23 cellular contexts compared by ENCODE assay signal in the genomic region with DNA sequence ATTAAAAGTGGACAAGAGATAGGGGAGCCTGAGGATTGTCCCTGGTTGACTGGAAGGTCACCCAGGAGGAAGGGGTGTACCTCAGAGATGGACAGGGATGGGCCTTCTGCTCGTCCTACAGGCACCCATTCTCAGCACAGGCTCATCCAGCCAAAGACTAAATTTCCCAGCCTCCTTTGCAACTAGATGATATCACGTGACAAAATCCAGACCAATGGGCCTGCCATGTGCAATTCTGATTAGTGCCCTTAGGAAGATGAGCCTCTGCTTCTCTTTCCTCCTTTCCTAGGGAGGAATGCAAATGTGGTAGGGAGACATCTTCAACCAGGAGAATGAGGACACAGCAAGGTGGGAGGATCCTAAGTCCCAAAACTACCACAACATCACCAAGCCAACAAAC. TPM values are rescaled to one million over a fixed set of nuclear protein-coding genes. Genes with fewer than 3 reads are reported as not detected.
DNase-seq lines count a peak whose midpoint lies in the region; ATAC-seq, FAIRE-seq and TF ChIP-seq lines count a peak whose summit lies in the region.
"Had no signal": no experiment of that assay in that cellular context is flagged by ENCODE, and none has a peak within 500 bp of the region (broad histone marks: within the 10 kb centered on the region; RNA-seq: fewer than 3 reads in every experiment).

No MANE protein-coding gene starts in this region.

- H3K4me2 ChIP-seq in PC-3 (ENCODE audit: low read length), result no peak overlapping the region
- no peak overlapping the region for H3K4me2 ChIP-seq in K562 (ENCODE audit: insufficient read depth, low read length)
- no peak overlapping the region for H3K4me2 ChIP-seq in hepatocyte
- H3K4me2 ChIP-seq: A549 had no signal

- H3K4me3 ChIP-seq in PC-3 (ENCODE audit: low read length) (no peak overlapping the region), K562 (no peak overlapping the region), hepatocyte (no peak overlapping the region), transverse colon (no peak overlapping the region)
- H3K4me3 ChIP-seq: A549; BLaER1 treated with 17β-estradiol and CSF1 and Interleukin-3, amounts not matched to agents 10 nM and 100 nM; GM23248; HAP-1 had no signal

- no peaks in the 10 kb centered on the region for H3K9me3 ChIP-seq in PC-3 (ENCODE audit: low read length)
- no peaks in the 10 kb centered on the region for H3K9me3 ChIP-seq in K562 (replicated peaks; ENCODE audit: control insufficient read depth, insufficient read depth, low read depth, low read length)
- no peaks in the 10 kb centered on the region for H3K9me3 ChIP-seq in hepatocyte (ENCODE audit: low read depth)
- H3K9me3 ChIP-seq in transverse colon, result no peaks in the 10 kb centered on the region
- H3K9me3 ChIP-seq: BE2C, HAP-1 had no signal

- H3K36me3 ChIP-seq in PC-3 (ENCODE audit: low read depth, low read length) (no peaks in the 10 kb centered on the region), K562 (ENCODE audit: control insufficient read depth, insufficient read depth, low read length) (no peaks in the 10 kb centered on the region), hepatocyte (replicated peaks; ENCODE audit: insufficient read depth, low read depth) (no peaks in the 10 kb centered on the region), transverse colon (no peaks in the 10 kb centered on the region)
- H3K36me3 ChIP-seq: BE2C; BLaER1 treated with 17β-estradiol and CSF1 and Interleukin-3, amounts not matched to agents 10 nM and 100 nM; HAP-1 had no signal

- no peak for TF ChIP-seq RAD21 in K562 (CRISPR knock-in tag; conservative IDR thresholded peaks at IDR 0.05 in 1 of 2, IDR thresholded peaks at IDR 0.05 in 1 of 2)

- TF ChIP-seq CTCF in PC-3 (conservative IDR thresholded peaks at IDR 0.05; ENCODE audit: low read depth, low read length) (no peak), K562 (IDR thresholded peaks at IDR 0.05 in 2 of 3, conservative IDR thresholded peaks at IDR 0.05 in 1 of 3; ENCODE audit: insufficient read depth in 2 of 3, low read depth in 1 of 3, low read length in 3 of 3) (no peak), hepatocyte (IDR thresholded peaks at IDR 0.05; ENCODE audit: poor library complexity) (no peak), transverse colon (IDR thresholded peaks at IDR 0.05) (no peak)

- peaks cover 7% of the 10 kb centered on the region for H3F3A ChIP-seq in PC-3 (ENCODE audit: low read length, unreplicated experiment)

- peaks cover 46% of the 10 kb centered on the region for H3K4me1 ChIP-seq in PC-3 (ENCODE audit: insufficient read depth, low read length)
- H3K4me1 ChIP-seq in K562 (replicated peaks in 1 of 2; ENCODE audit: control insufficient read depth in 2 of 2, insufficient read depth in 2 of 2, low read length in 2 of 2), result peaks cover 10 to 27% of the 10 kb centered on the region in 2 experiments
- H3K4me1 ChIP-seq in hepatocyte (ENCODE audit: insufficient read depth), result peaks cover 34% of the 10 kb centered on the region
- H3K4me1 ChIP-seq in transverse colon, result peaks cover 7 to 65% (median 37%) of the 10 kb centered on the region in 4 donors
- H3K4me1 ChIP-seq: HAP-1 had no signal

- no peaks in the 10 kb centered on the region for H3K79me2 ChIP-seq in PC-3 (ENCODE audit: low read length)
- H3K79me2 ChIP-seq in K562 (ENCODE audit: control insufficient read depth, insufficient read depth, low read length), result no peaks in the 10 kb centered on the region
- no peaks in the 10 kb centered on the region for H3K79me2 ChIP-seq in hepatocyte

- POLR2A ChIA-PET in PC-3 (lab: Charles Lee; ENCODE audit: unreplicated experiment), result no interaction called here
- POLR2A ChIA-PET in K562 (lab: Yijun Ruan, JAX), result no interaction called here

- TF ChIP-seq POLR2A in K562 (conservative IDR thresholded peaks at IDR 0.05) (no peak), transverse colon (IDR thresholded peaks at IDR 0.05) (no peak)

- CTCF ChIA-PET in PC-3 (lab: Charles Lee) (no interaction called here), K562 (lab: Yijun Ruan, JAX; ENCODE audit: low intra/inter-chr PET ratio) (no interaction called here)

- H2AFZ ChIP-seq in PC-3 (ENCODE audit: low read length) (no peak overlapping the region), K562 (ENCODE audit: low read depth, low read length) (0 out of 2 replicates have a peak overlapping the region, but pooled peaks have one; percentile 10), hepatocyte (no peak overlapping the region)
- H2AFZ ChIP-seq: GM23248 had no signal

- H3K27me3 ChIP-seq in PC-3 (ENCODE audit: low read length) (no peaks in the 10 kb centered on the region), K562 (ENCODE audit: control insufficient read depth in 2 of 2, insufficient read depth in 2 of 2, low read length in 2 of 2) (no peaks in the 10 kb centered on the region), hepatocyte (no peaks in the 10 kb centered on the region), transverse colon (no peaks in the 10 kb centered on the region)
- H3K27me3 ChIP-seq: BE2C had no signal

- intact Hi-C loops in PC-3 (cut with micrococcal nuclease) (no loop called here), K562 (cut with micrococcal nuclease) (no loop called here), transverse colon (cut with DNase I; ENCODE audit: low total_unique reads) (no loop called here)

- H3K9me1 ChIP-seq in K562 (ENCODE audit: control insufficient read depth, insufficient read depth, low read length), result no peaks in the 10 kb centered on the region

- BruUV-seq in PC-3 (replicated peaks; lab: Mats Ljungman, UMichigan) (no TSS peak), K562 (replicated peaks; lab: Mats Ljungman, UMichigan) (no TSS peak)

- no peak overlapping the region for H3K9ac ChIP-seq in PC-3 (ENCODE audit: low read length)
- no peak overlapping the region for H3K9ac ChIP-seq in K562 (ENCODE audit: insufficient read depth in 1 of 2, low read depth in 2 of 2, low read length in 2 of 2)
- H3K9ac ChIP-seq: BLaER1 treated with 17β-estradiol and CSF1 and Interleukin-3, amounts not matched to agents 10 nM and 100 nM; GM23248 had no signal

- H3K27ac ChIP-seq in PC-3 (ENCODE audit: low read length) (peak overlapping the region; percentile 89; the same call in 1 of the 2 replicates), K562 (ENCODE audit: extremely low read depth, low read depth, low read length) (no peak overlapping the region), hepatocyte (peak overlapping the region; percentile 97), transverse colon (peak overlapping the region in 3 of 4 donors; percentile 49 to 84 (median 64))
- H3K27ac ChIP-seq: GM23248 had no signal

- TF ChIP-seq EP300 in K562 (IDR thresholded peaks at IDR 0.05; ENCODE audit: low read length), result no peak
- TF ChIP-seq EP300 in transverse colon (IDR thresholded peaks at IDR 0.05; ENCODE audit: low read depth), result no peak

- H4K20me1 ChIP-seq in PC-3 (ENCODE audit: low read length) (no peaks in the 10 kb centered on the region), K562 (replicated peaks; ENCODE audit: control insufficient read depth, insufficient read depth, low read length) (no peaks in the 10 kb centered on the region), hepatocyte (ENCODE audit: insufficient read depth, poor library complexity, severe bottlenecking) (no peaks in the 10 kb centered on the region)
- H4K20me1 ChIP-seq: BLaER1 treated with 17β-estradiol and CSF1 and Interleukin-3, amounts not matched to agents 10 nM and 100 nM had no signal

- H3K9me2 ChIP-seq in PC-3 (replicated peaks; ENCODE audit: low read length) (no peaks in the 10 kb centered on the region), hepatocyte (replicated peaks; ENCODE audit: insufficient read depth) (no peaks in the 10 kb centered on the region)

- DNase-seq in PC-3 (no peak), K562 (ENCODE audit: extremely low read depth in 1 of 4, low spot score in 3 of 4) (no peak), hepatocyte (ENCODE audit: low spot score) (no peak), transverse colon (no peak), DMS 273 (lab: John Stamatoyannopoulos, UW; ENCODE audit: unreplicated experiment) (no peak), urothelium cell line (ENCODE audit: low spot score) (no peak)
- DNase-seq: 8988T; ACHN; AML-193; BE2C; CD4-positive, alpha-beta T cell; CD8-positive, alpha-beta memory T cell; DMS 273 treated with DMSO at 0.1 percent for 48 hours; GF-D8; GM23248; HFFc6 had no signal

- in situ Hi-C loops in K562 (cut with MboI) (no loop called here), transverse colon (cut with MboI; ENCODE audit: low pct_ligation_motif_present in 1 of 4, low pct_unique_long_range_greater_than_20kb in 1 of 4, low sequenced_read_pairs in 3 of 4) (loop anchor here in 1 of 4 donors (10.0 kb wide), 1 partner anchor 58 kb away; no protein-coding TSS in a partner anchor)

- no peak for FAIRE-seq in K562 (lab: Jason Lieb, UNC)
- no peak for FAIRE-seq in urothelium cell line (lab: Jason Lieb, UNC)
- FAIRE-seq: A549, GM12892, GM19239, H54 had no signal

- 34% methylated on average over 2 of the region's 2 CpGs for WGBS in K562 (ENCODE audit: insufficient coverage, low coverage, missing lambda C conversion rate)
- 100% methylated on average over 2 of the region's 2 CpGs for WGBS in hepatocyte (ENCODE audit: low lambda C conversion rate, missing lambda C conversion rate)
- 93 to 100% methylated on average over 1 to 2 of the region's 2 CpGs for WGBS in transverse colon (ENCODE audit: low coverage in 1 of 2), 2 donors

- ATAC-seq in PC-3, result no peak
- no peak for ATAC-seq in K562
- no peak for ATAC-seq in GM18870 (IDR thresholded peaks at IDR 0.05; ENCODE audit: unreplicated experiment)
- ATAC-seq: A549 had no signal

TF ChIP-seq in K562, 482 proteins besides CTCF, POLR2A, EP300 and RAD21 (continues in another document):
- no peak for TF ChIP-seq ZNF507 (tag; conservative IDR thresholded peaks at IDR 0.05)

RNA-seq across cellular contexts. Expression of a gene that starts 12.7 kb away (rescaled TPM):
- 127 and 146 TPM in 2 replicates for total RNA-seq in PC-3 (2014; rRNA removed)
- 11.0 and 16.7 TPM in 2 replicates for total RNA-seq in K562 (2011; cell fraction: chromatin; rRNA removed; ENCODE audit: low replicate concordance)
- 10.9 and 16.3 TPM in 2 replicates for total RNA-seq in K562 (2011; cell fraction: nucleolus; rRNA removed)
- 9.7 and 11.9 TPM in 2 replicates for total RNA-seq in K562 (2011; cell fraction: nucleoplasm; rRNA removed)
- total RNA-seq in K562 (2014; rRNA removed), result 12.2 and 13.1 TPM in 2 replicates
- total RNA-seq in K562 (2014; rRNA removed; fragmentation: Illumina TruSeq; extraction: Trizol), result 11.2 and 11.5 TPM in 2 replicates
- total RNA-seq in K562 (2015; rRNA removed; fragmentation: Illumina TruSeq; extraction: Trizol), result 14.0 and 15.4 TPM in 2 replicates
- total RNA-seq in K562 (2021), result 24.4 and 26.2 TPM in 2 replicates
- polyA plus RNA-seq in K562 (2011; rRNA removed), result 8.7 and 10.5 TPM in 2 replicates
- polyA plus RNA-seq in K562 (2011; cell fraction: cytosol; rRNA removed), result 5.4 and 6.5 TPM in 2 replicates
- 17.0 and 22.9 TPM in 2 replicates for polyA plus RNA-seq in K562 (2011; cell fraction: nucleus; rRNA removed)
- 12.5 and 19.4 TPM in 2 replicates for polyA plus RNA-seq in K562 (2012)
- polyA plus RNA-seq in K562 (2014; fragmentation: Illumina TruSeq; extraction: Trizol), result 17.9 and 24.2 TPM in 2 replicates
- 1 to 10 TPM; 1.7 to 2.2 TPM for polyA plus RNA-seq in K562 (2014; fragmentation: Nextera tagmentation; extraction: Ambion mirVana)
- 12.8 and 13.7 TPM in 2 replicates for polyA plus RNA-seq in K562 (2014; rRNA removed)
- polyA minus RNA-seq in K562 (2011; rRNA and poly(A)+ RNA removed), result 6.7 and 7.2 TPM in 2 replicates
- 7.4 and 11.6 TPM in 2 replicates for polyA minus RNA-seq in K562 (2011; cell fraction: cytosol; rRNA and poly(A)+ RNA removed)
- polyA minus RNA-seq in K562 (2011; cell fraction: nucleus; rRNA and poly(A)+ RNA removed), result 9.2 and 9.9 TPM in 2 replicates
- total RNA-seq in hepatocyte, result 91.9 and 95.1 TPM in 2 replicates
- polyA plus RNA-seq in hepatocyte, result 104 and 106 TPM in 2 replicates
- total RNA-seq in transverse colon, result 100 to 1,000 TPM in 3 of 4 donors, 10 to 100 TPM in 1; 55.1 to 174 (median 127) TPM
